Comparison of ENCODE assay signal across 9 cellular contexts in the genomic region with DNA sequence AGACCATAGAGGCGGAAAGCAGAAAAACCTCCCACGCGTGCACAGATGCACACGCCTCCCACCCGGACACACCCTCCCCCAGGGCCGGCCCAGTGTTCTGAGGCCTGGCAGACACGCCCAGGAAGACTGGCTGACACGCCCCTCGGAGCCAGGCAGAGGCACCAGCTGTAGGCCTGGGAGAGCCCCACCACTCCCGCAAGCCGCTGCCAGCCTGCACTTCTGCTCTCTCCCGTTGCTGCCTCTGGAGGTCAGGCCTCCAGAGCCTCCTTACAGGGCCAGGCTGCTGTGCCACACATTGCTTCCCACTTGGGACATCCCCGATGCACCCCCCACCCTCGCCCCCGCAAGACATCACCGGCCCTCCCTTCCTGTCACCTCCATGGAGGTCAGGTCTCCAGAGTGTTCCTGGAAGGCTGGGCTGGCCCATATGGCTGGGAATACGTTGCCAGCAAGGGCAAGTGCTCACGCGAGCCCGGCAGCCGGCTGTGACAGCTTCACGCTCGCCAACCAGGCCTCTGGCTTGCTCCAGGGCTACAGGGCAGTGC. TPM values are rescaled to one million over a fixed set of nuclear protein-coding genes. Genes with fewer than 3 reads are reported as not detected.
A peak's percentile ranks its signal among the peaks of the same experiment; 100 is the strongest.
DNase-seq lines count a peak whose midpoint lies in the region; ATAC-seq and TF ChIP-seq lines count a peak whose summit lies in the region.
"Had no signal": no experiment of that assay in that cellular context is flagged by ENCODE, and none has a peak within 500 bp of the region (broad histone marks: within the 10 kb centered on the region; RNA-seq: fewer than 3 reads in every experiment).

No MANE protein-coding gene starts in this region.

- H3K4me1 ChIP-seq in Peyer's patch (peaks cover 0 to 51% (median 11%) of the 10 kb centered on the region in 4 donors), right atrium auricular region (peaks cover 0 to 59% of the 10 kb centered on the region in 2 donors)

- intact Hi-C loops in activated T-helper 1 cell treated with anti-CD3 and anti-CD28 coated beads, Interleukin-12 subunit alpha, Interleukin-12 subunit beta, Interleukin-2, Interleukin-4 antibody, amounts not matched to agents 30 ng/mL and 10 ng/mL and 1 ng/mL, durations not matched to agents 14 hours and 24 hours and 36 hours (cut with micrococcal nuclease) = no loop called here

- no peaks in the 10 kb centered on the region for H3K36me3 Mint-ChIP-seq in activated T-helper 1 cell treated with anti-CD3 and anti-CD28 coated beads, Interleukin-12 subunit alpha, Interleukin-12 subunit beta, Interleukin-2, Interleukin-4 antibody, amounts not matched to agents 30 ng/mL and 10 ng/mL and 1 ng/mL, durations not matched to agents 14 hours and 24 hours and 36 hours (ENCODE audit: low read depth)

- H3K4me3 ChIP-seq in Peyer's patch = peak overlapping the region in 1 of 4 donors; percentile 22
- H3K4me3 ChIP-seq in right atrium auricular region = no peak overlapping the region

- no peak overlapping the region for H3K27ac Mint-ChIP-seq in activated T-helper 1 cell treated with anti-CD3 and anti-CD28 coated beads, Interleukin-12 subunit alpha, Interleukin-12 subunit beta, Interleukin-2, Interleukin-4 antibody, amounts not matched to agents 30 ng/mL and 10 ng/mL and 1 ng/mL, durations not matched to agents 14 hours and 24 hours and 36 hours

- H3K36me3 ChIP-seq in Peyer's patch (peaks cover 0 to 10% (median 0%) of the 10 kb centered on the region in 3 donors), right atrium auricular region (no peaks in the 10 kb centered on the region)

- H3K27ac ChIP-seq in Peyer's patch (peak overlapping the region in 3 of 4 donors; percentile 53 to 83 (median 81)), right atrium auricular region (peak overlapping the region; percentile 66 to 76)

- peaks cover 5% of the 10 kb centered on the region for H3K27me3 Mint-ChIP-seq in activated T-helper 1 cell treated with anti-CD3 and anti-CD28 coated beads, Interleukin-12 subunit alpha, Interleukin-12 subunit beta, Interleukin-2, Interleukin-4 antibody, amounts not matched to agents 30 ng/mL and 10 ng/mL and 1 ng/mL, durations not matched to agents 14 hours and 24 hours and 36 hours (ENCODE audit: insufficient read depth)

- ATAC-seq in HG02981 (IDR thresholded peaks at IDR 0.05; ENCODE audit: unreplicated experiment) (no peak), GM19324 (IDR thresholded peaks at IDR 0.05; ENCODE audit: low FRiP score, unreplicated experiment) (no peak), GM18511 (IDR thresholded peaks at IDR 0.05; ENCODE audit: unreplicated experiment) (no peak)

- peak; percentile 35 to 74 for TF ChIP-seq POLR2A in Peyer's patch (IDR thresholded peaks at IDR 0.05)

- peak in 2 of 6 experiments; percentile 8 to 14 for TF ChIP-seq CTCF in Peyer's patch (IDR thresholded peaks at IDR 0.05)
- no peak for TF ChIP-seq CTCF in right atrium auricular region (IDR thresholded peaks at IDR 0.05)

- no peaks in the 10 kb centered on the region for H3K4me1 Mint-ChIP-seq in activated T-helper 1 cell treated with anti-CD3 and anti-CD28 coated beads, Interleukin-12 subunit alpha, Interleukin-12 subunit beta, Interleukin-2, Interleukin-4 antibody, amounts not matched to agents 30 ng/mL and 10 ng/mL and 1 ng/mL, durations not matched to agents 14 hours and 24 hours and 36 hours (ENCODE audit: low read depth)

- no peak overlapping the region for H3K4me3 Mint-ChIP-seq in activated T-helper 1 cell treated with anti-CD3 and anti-CD28 coated beads, Interleukin-12 subunit alpha, Interleukin-12 subunit beta, Interleukin-2, Interleukin-4 antibody, amounts not matched to agents 30 ng/mL and 10 ng/mL and 1 ng/mL, durations not matched to agents 14 hours and 24 hours and 36 hours

- H3K27me3 ChIP-seq in Peyer's patch (no peaks in the 10 kb centered on the region), right atrium auricular region (no peaks in the 10 kb centered on the region)

- H3K9me3 ChIP-seq in Peyer's patch = no peaks in the 10 kb centered on the region
- no peaks in the 10 kb centered on the region for H3K9me3 ChIP-seq in right atrium auricular region

- DNase-seq in H4 (ENCODE audit: low spot score) = peak; percentile 50
- peak; percentile 24 to 91 (median 87) for DNase-seq in Peyer's patch
- DNase-seq in activated T-helper 1 cell treated with anti-CD3 and anti-CD28 coated beads, Interleukin-12 subunit alpha, Interleukin-12 subunit beta, Interleukin-2, Interleukin-4 antibody, amounts not matched to agents 30 ng/mL and 10 ng/mL and 1 ng/mL, durations not matched to agents 14 hours and 24 hours and 36 hours (ENCODE audit: low spot score) = peak; percentile 27
- DNase-seq in right atrium auricular region (ENCODE audit: low spot score) = no peak
- DNase-seq in stimulated activated CD4-positive, alpha-beta T cell treated with anti-CD3 and anti-CD28 coated beads, Interleukin-4, amount 100 ng/mL, for 24 hours = peak; percentile 47

- no peaks in the 10 kb centered on the region for H3K9me3 Mint-ChIP-seq in activated T-helper 1 cell treated with anti-CD3 and anti-CD28 coated beads, Interleukin-12 subunit alpha, Interleukin-12 subunit beta, Interleukin-2, Interleukin-4 antibody, amounts not matched to agents 30 ng/mL and 10 ng/mL and 1 ng/mL, durations not matched to agents 14 hours and 24 hours and 36 hours
- H3K9me3 Mint-ChIP-seq: IgD-negative memory B cell had no signal

RNA-seq across cellular contexts. Expression of a gene that starts 40.4 kb away (rescaled TPM):
- total RNA-seq in H4 (2014; rRNA removed; shearing (Covaris generic)) = 0.17 TPM in 1 of 2 replicates, not detected in the other
- total RNA-seq in Peyer's patch (100 to 1,000 TPM in 3 of 4 donors, 10 to 100 TPM in 1; 87.5 to 165 (median 137) TPM), right atrium auricular region (10 to 100 TPM; 44.3 to 50.3 TPM)
- 8.0 and 11.7 TPM in 2 replicates for total RNA-seq in activated T-helper 1 cell treated with anti-CD3 and anti-CD28 coated beads, Interleukin-12 subunit alpha, Interleukin-12 subunit beta, Interleukin-2, Interleukin-4 antibody, amounts not matched to agents 30 ng/mL and 10 ng/mL and 1 ng/mL, durations not matched to agents 14 hours and 24 hours and 36 hours
